In genomic region chr21:41064325-41064724, GRCh38 we compare ENCODE assay signal across 16 cellular contexts.
A peak's percentile ranks its signal among the peaks of the same experiment; 100 is the strongest.
DNase-seq lines count a peak whose midpoint lies in the region; ATAC-seq and TF ChIP-seq lines count a peak whose summit lies in the region.
"Had no signal": no experiment of that assay in that cellular context is flagged by ENCODE, and none has a peak within 500 bp of the region (broad histone marks: within the 10 kb centered on the region; RNA-seq: fewer than 3 reads in every experiment).

No MANE protein-coding gene starts in this region.

- no peaks in the 10 kb centered on the region for H3K36me3 Mint-ChIP-seq in WTC11

- no peaks in the 10 kb centered on the region for H3K36me3 ChIP-seq in right lobe of liver

- no peak overlapping the region for H3K4me3 ChIP-seq in right lobe of liver

- no peak for TF ChIP-seq CTCF in WTC11 (IDR thresholded peaks at IDR 0.05)
- no peak for TF ChIP-seq CTCF in RWPE1 (conservative IDR thresholded peaks at IDR 0.05; ENCODE audit: low read depth)
- TF ChIP-seq CTCF in right lobe of liver (IDR thresholded peaks at IDR 0.05) = no peak

- H3K27me3 Mint-ChIP-seq in WTC11 (ENCODE audit: low read depth) = peaks cover 7% of the 10 kb centered on the region

- ATAC-seq in WTC11 = peak; percentile 56
- ATAC-seq in GM21447 (IDR thresholded peaks at IDR 0.05; ENCODE audit: unreplicated experiment) = no peak
- ATAC-seq in right lobe of liver = no peak
- ATAC-seq: Panc1 had no signal

- POLR2A ChIA-PET in WTC11 (lab: Charles Lee) = interaction anchor here (0.5 to 0.6 kb wide), 2 partner anchors 183 to 637 kb away, joined by 3 to 5 read pairs; no protein-coding TSS in a partner anchor
- POLR2A ChIA-PET in RWPE1 (lab: Yijun Ruan, JAX; ENCODE audit: low non-redundant PET) = no interaction called here

- no peak for TF ChIP-seq POLR2A in right lobe of liver (IDR thresholded peaks at IDR 0.05)

- intact Hi-C loops in right lobe of liver (cut with DNase I) = no loop called here

- no peaks in the 10 kb centered on the region for H3K4me1 ChIP-seq in right lobe of liver

- peak; percentile 42 for DNase-seq in AG08395 (ENCODE audit: low spot score)
- peak; percentile 14 for DNase-seq in Ammon's horn (ENCODE audit: low spot score)
- DNase-seq in WTC11 (ENCODE audit: low spot score) = no peak
- peak; percentile 36 for DNase-seq in medulla oblongata (ENCODE audit: extremely low spot score)
- no peak for DNase-seq in RWPE1 (ENCODE audit: low spot score)
- DNase-seq in right lobe of liver = no peak
- DNase-seq: DMS79 treated with DMSO at 0.1 percent for 48 hours, HCEC 1CT, NCI-H1436, NCI-H1930, NCI-H345 had no signal

- peaks cover 26% of the 10 kb centered on the region for H3K4me1 Mint-ChIP-seq in WTC11

- H3K4me3 Mint-ChIP-seq in WTC11 = no peak overlapping the region
- H3K4me3 Mint-ChIP-seq: B cell had no signal

- H3K27me3 ChIP-seq in right lobe of liver = peaks cover 0 to 7% of the 10 kb centered on the region in 2 donors

- no peak overlapping the region for H3K27ac Mint-ChIP-seq in WTC11
- H3K27ac Mint-ChIP-seq: B cell had no signal

- H3K27ac ChIP-seq in RWPE1 = no peak overlapping the region
- no peak overlapping the region for H3K27ac ChIP-seq in right lobe of liver
- H3K27ac ChIP-seq: HL-60, KMS-11 had no signal

- no peaks in the 10 kb centered on the region for H3K9me3 ChIP-seq in right lobe of liver

- CTCF ChIA-PET in WTC11 (lab: Charles Lee) (interaction anchor here (0.7 to 1.1 kb wide), 4 partner anchors 10 to 1156 kb away, joined by 3 to 4 read pairs (median 3); no protein-coding TSS in a partner anchor), RWPE1 (lab: Yijun Ruan, JAX) (no interaction called here)

- peaks cover 10% of the 10 kb centered on the region for H3K9me3 Mint-ChIP-seq in WTC11

- WGBS in right lobe of liver (ENCODE audit: insufficient coverage, low coverage, low lambda C conversion rate, missing lambda C conversion rate) = 72% methylated on average over 3 of the region's 10 CpGs

TF ChIP-seq in WTC11, 78 proteins besides CTCF, POLR2A, EP300 and RAD21:
- TF ChIP-seq JUN (CRISPR knock-in tag; IDR thresholded peaks at IDR 0.05) = no peak
- TF ChIP-seq AR (CRISPR knock-in tag; IDR thresholded peaks at IDR 0.05) = no peak
- peak; percentile 65 for TF ChIP-seq PRDM15 (CRISPR knock-in tag; IDR thresholded peaks at IDR 0.05)
- TF ChIP-seq E2F4 (CRISPR knock-in tag; IDR thresholded peaks at IDR 0.05; ENCODE audit: borderline replicate concordance, low read depth) = no peak
- no peak for TF ChIP-seq OVOL2 (CRISPR knock-in tag; IDR thresholded peaks at IDR 0.05; ENCODE audit: borderline replicate concordance)
- no peak for TF ChIP-seq NFATC4 (CRISPR knock-in tag; IDR thresholded peaks at IDR 0.05)

Comparison
In these comparisons a context has a peak if more than half of its experiments do, and no peak if none do; other contexts are left out.
1. DNase-seq: peak in AG08395 (single experiment), Ammon's horn (single experiment) and medulla oblongata (single experiment); none in WTC11 (single experiment), RWPE1 (single experiment) and right lobe of liver (0 of 3).